In the genomic region with DNA sequence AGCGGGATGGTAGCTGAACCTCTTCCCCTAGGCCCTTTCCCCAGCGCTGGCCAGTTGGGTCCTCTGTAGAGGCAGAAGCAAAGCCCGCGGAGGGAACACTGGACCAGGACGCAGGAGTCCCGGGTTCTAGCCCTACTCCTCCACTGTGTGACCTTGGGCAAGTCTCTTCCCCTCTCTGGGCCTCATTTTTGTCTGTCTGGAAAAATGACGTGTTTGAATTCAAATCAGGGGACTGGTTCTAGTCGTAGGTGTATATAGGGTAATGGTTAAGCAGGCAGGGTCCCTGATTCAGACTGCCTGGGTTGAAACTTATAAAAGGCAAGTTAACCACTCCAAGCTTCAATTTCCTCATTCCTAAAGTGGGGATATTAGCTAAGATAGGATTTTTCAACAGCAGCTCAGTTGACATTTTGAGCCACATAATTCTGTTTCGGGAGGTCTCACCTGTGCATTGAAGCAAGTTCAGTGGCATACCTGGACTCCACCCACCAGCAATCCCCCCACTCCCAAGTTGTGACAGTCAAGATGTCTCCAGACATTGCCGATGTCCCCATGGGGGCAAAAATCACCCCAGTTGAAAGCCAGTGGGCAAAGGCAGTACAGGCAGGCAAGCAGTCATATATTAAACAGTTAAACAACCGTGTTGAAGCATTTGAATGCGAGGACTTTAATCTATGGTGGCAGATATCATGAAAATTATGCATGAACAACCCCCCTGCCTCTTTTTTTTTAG, we compare ENCODE assay signal across 1 cellular context.
TF ChIP-seq lines count a peak whose summit lies in the region.

No MANE protein-coding gene starts in this region.

TF ChIP-seq in H1, 55 proteins besides CTCF, POLR2A, EP300 and RAD21 (continued from another document):
- TF ChIP-seq SP2 (IDR thresholded peaks at IDR 0.05; ENCODE audit: low read length) (no peak), KDM4A (IDR thresholded peaks at IDR 0.05; ENCODE audit: low read depth, low read length, severe bottlenecking) (peak; percentile 10), SP4 (IDR thresholded peaks at IDR 0.05; ENCODE audit: low read length) (no peak), SIN3A (conservative IDR thresholded peaks at IDR 0.05 in 1 of 2, IDR thresholded peaks at IDR 0.05 in 1 of 2; ENCODE audit: low read depth in 1 of 2, low read length in 2 of 2) (no peak), SRF (IDR thresholded peaks at IDR 0.05; ENCODE audit: low read depth, low read length) (no peak), BACH1 (IDR thresholded peaks at IDR 0.05; ENCODE audit: low read length) (no peak), SUZ12 (IDR thresholded peaks at IDR 0.05; ENCODE audit: low read length) (no peak), KDM1A (IDR thresholded peaks at IDR 0.05; ENCODE audit: borderline replicate concordance, low read length) (peak; percentile 93)
